Comparison of ENCODE assay signal across 8 cellular contexts in genomic region chr3:141308588-141309218, GRCh38. TPM values are rescaled to one million over a fixed set of nuclear protein-coding genes. Genes with fewer than 3 reads are reported as not detected.
A peak's percentile ranks its signal among the peaks of the same experiment; 100 is the strongest.
DNase-seq lines count a peak whose midpoint lies in the region; ATAC-seq and TF ChIP-seq lines count a peak whose summit lies in the region.

No MANE protein-coding gene starts in this region.

- H3K36me3 Mint-ChIP-seq in activated naive CD4-positive, alpha-beta T cell treated with anti-CD3 and anti-CD28 coated beads, Interleukin-2, amount 50 U/mL, for 24 hours, result peaks cover 2% of the 10 kb centered on the region
- no peaks in the 10 kb centered on the region for H3K36me3 Mint-ChIP-seq in chondrocyte (ENCODE audit: low read depth)
- no peaks in the 10 kb centered on the region for H3K36me3 Mint-ChIP-seq in mesothelial cell of epicardium

- H3K4me1 Mint-ChIP-seq in activated naive CD4-positive, alpha-beta T cell treated with anti-CD3 and anti-CD28 coated beads, Interleukin-2, amount 50 U/mL, for 24 hours, result peaks cover 74% of the 10 kb centered on the region
- peaks cover 29% of the 10 kb centered on the region for H3K4me1 Mint-ChIP-seq in chondrocyte (ENCODE audit: low read depth)
- H3K4me1 Mint-ChIP-seq in mesothelial cell of epicardium, result peaks cover 22% of the 10 kb centered on the region

- H3K27me3 Mint-ChIP-seq in activated naive CD4-positive, alpha-beta T cell treated with anti-CD3 and anti-CD28 coated beads, Interleukin-2, amount 50 U/mL, for 24 hours, result no peaks in the 10 kb centered on the region
- H3K27me3 Mint-ChIP-seq in chondrocyte (ENCODE audit: low read depth) (no peaks in the 10 kb centered on the region), mesothelial cell of epicardium (ENCODE audit: low read depth) (no peaks in the 10 kb centered on the region)

- DNase-seq in activated naive CD4-positive, alpha-beta T cell treated with anti-CD3 and anti-CD28 coated beads, Interleukin-2, amount 50 U/mL, for 16 hours, result no peak
- DNase-seq in NCI-H526 (lab: John Stamatoyannopoulos, UW), result peak; percentile 73 to 89
- no peak for DNase-seq in chondrocyte (ENCODE audit: low spot score)
- peak in 1 of 2 experiments; percentile 59 for DNase-seq in mesothelial cell of epicardium (ENCODE audit: low spot score in 2 of 2, unreplicated experiment in 2 of 2)
- DNase-seq in stimulated activated naive CD8-positive, alpha-beta T cell treated with anti-CD3 and anti-CD28 coated beads, Interleukin-15, Interleukin-2, amounts not matched to agents 100 U/mL and 50 U/mL, for 24 hours, result no peak

- H3K27ac Mint-ChIP-seq in activated naive CD4-positive, alpha-beta T cell treated with anti-CD3 and anti-CD28 coated beads, Interleukin-2, amount 50 U/mL, for 24 hours, result peak overlapping the region; percentile 92
- H3K27ac Mint-ChIP-seq in chondrocyte (ENCODE audit: unreplicated experiment) (no peak overlapping the region), mesothelial cell of epicardium (no peak overlapping the region)

- peak; percentile 70 for TF ChIP-seq CTCF in chondrocyte (IDR thresholded peaks at IDR 0.05)
- peak; percentile 22 for TF ChIP-seq CTCF in mesothelial cell of epicardium (IDR thresholded peaks at IDR 0.05; ENCODE audit: unreplicated experiment)

- no peak overlapping the region for H3K4me3 Mint-ChIP-seq in activated naive CD4-positive, alpha-beta T cell treated with anti-CD3 and anti-CD28 coated beads, Interleukin-2, amount 50 U/mL, for 24 hours
- H3K4me3 Mint-ChIP-seq in chondrocyte (ENCODE audit: unreplicated experiment), result no peak overlapping the region
- no peak overlapping the region for H3K4me3 Mint-ChIP-seq in mesothelial cell of epicardium

- ATAC-seq in stimulated activated naive CD8-positive, alpha-beta T cell treated with anti-CD3 and anti-CD28 coated beads, Interleukin-15, Interleukin-2, amounts not matched to agents 100 U/mL and 50 U/mL, for 24 hours, result no peak
- ATAC-seq in GM19455 (IDR thresholded peaks at IDR 0.05; ENCODE audit: unreplicated experiment), result no peak
- no peak for ATAC-seq in activated CD4-positive, CD25-positive, alpha-beta regulatory T cell treated with anti-CD3 and anti-CD28 coated beads, Interleukin-2, amount 50 U/mL, for 24 hours

- no peaks in the 10 kb centered on the region for H3K9me3 Mint-ChIP-seq in activated naive CD4-positive, alpha-beta T cell treated with anti-CD3 and anti-CD28 coated beads, Interleukin-2, amount 50 U/mL, for 24 hours
- H3K9me3 Mint-ChIP-seq in chondrocyte (ENCODE audit: low read depth) (no peaks in the 10 kb centered on the region), mesothelial cell of epicardium (no peaks in the 10 kb centered on the region)

RNA-seq across cellular contexts. Expression of gene ZBTB38, which starts 59.6 kb away (rescaled TPM):
- total RNA-seq in chondrocyte (50.4 to 71.1 TPM (median 64.6 TPM) in 3 replicates), mesothelial cell of epicardium (44.4 to 46.7 TPM (median 46.3 TPM) in 3 replicates)

Comparison
In these comparisons a context has a peak if more than half of its experiments do, and no peak if none do; other contexts are left out.
1. DNase-seq: peak in NCI-H526 (2 of 2); none in activated naive CD4-positive, alpha-beta T cell treated with anti-CD3 and anti-CD28 coated beads, Interleukin-2, amount 50 U/mL, for 16 hours (single experiment), chondrocyte (single experiment) and stimulated activated naive CD8-positive, alpha-beta T cell treated with anti-CD3 and anti-CD28 coated beads, Interleukin-15, Interleukin-2, amounts not matched to agents 100 U/mL and 50 U/mL, for 24 hours (single experiment).